31 cellular contexts compared by ENCODE assay signal in the genomic region with DNA sequence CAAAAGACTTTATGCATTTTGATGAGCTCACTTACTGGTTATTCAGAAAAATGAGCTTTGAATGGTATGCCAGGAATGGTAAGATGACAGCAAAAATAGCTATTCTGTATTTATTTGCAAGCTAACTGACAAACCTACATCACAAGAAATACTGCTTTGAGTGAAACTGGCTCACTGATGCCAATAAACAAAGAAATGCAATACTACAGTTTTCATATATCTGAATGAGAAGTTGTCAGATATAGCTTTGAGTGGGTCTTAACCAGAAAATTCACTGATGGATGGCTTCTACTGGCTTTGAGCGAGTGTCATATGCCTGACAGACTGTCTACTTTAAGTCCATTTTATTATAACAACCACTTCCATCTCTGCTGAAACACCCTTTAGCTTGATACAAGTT.
"Had no signal": no experiment of that assay in that cellular context is flagged by ENCODE, and none has a peak within 500 bp of the region (broad histone marks: within the 10 kb centered on the region; RNA-seq: fewer than 3 reads in every experiment).

No MANE protein-coding gene starts in this region.

- H3K36me3 ChIP-seq: adrenal gland, brain microvascular endothelial cell, breast epithelium had no signal

- ATAC-seq: activated CD8-positive, alpha-beta T cell treated with anti-CD3 and anti-CD28 coated beads for 36 hours; activated naive CD4-positive, alpha-beta T cell treated with anti-CD3 and anti-CD28 coated beads, Interleukin-2, amount 50 U/mL, for 72 hours; body of pancreas had no signal

- H3K27ac ChIP-seq: adrenal gland, body of pancreas, brain microvascular endothelial cell, breast epithelium, VCaP had no signal

- DNase-seq: activated B cell treated with CpG ODN at 0.5 μM for 24 hours; activated CD4-positive, alpha-beta memory T cell treated with anti-CD3 and anti-CD28 coated beads for 36 hours; activated CD4-positive, alpha-beta T cell treated with anti-CD3 and anti-CD28 coated beads for 4 hours; activated CD4-positive, alpha-beta T cell treated with anti-CD3 and anti-CD28 coated beads, Interleukin-2, amount 10 ng/mL, durations not matched to agents 24 days and 14 days; activated CD4-positive, alpha-beta T cell treated with anti-CD3 and anti-CD28 coated beads, Interleukin-2, amount 50 U/mL, for 1 hour; activated CD4-positive, alpha-beta T cell treated with anti-CD3 and anti-CD28 coated beads, Interleukin-2, amount 50 U/mL, for 4 hours; activated CD4-positive, CD25-positive, alpha-beta regulatory T cell treated with anti-CD3 and anti-CD28 coated beads, Interleukin-2, amount 50 U/mL, for 72 hours; activated CD8-positive, alpha-beta memory T cell treated with anti-CD3 and anti-CD28 coated beads, Interleukin-2, amount 50 U/mL, for 4 hours; activated CD8-positive, alpha-beta T cell treated with anti-CD3 and anti-CD28 coated beads for 36 hours; activated effector memory CD4-positive, alpha-beta T cell treated with anti-CD3 and anti-CD28 coated beads, Interleukin-2, amount 50 U/mL, for 16 hours; activated gamma-delta T cell treated with Interleukin-2 at 50 U/mL for 16 hours; activated naive CD4-positive, alpha-beta T cell; activated naive CD4-positive, alpha-beta T cell treated with anti-CD3 and anti-CD28 coated beads, Interleukin-2, amount 10 ng/mL, durations not matched to agents 7 days and 5 days; activated T-cell treated with anti-CD3 and anti-CD28 coated beads for 4 hours; activated T-cell treated with anti-CD3 and anti-CD28 coated beads, Interleukin-2, amount 50 U/mL, for 1 hour; activated T-cell treated with anti-CD3 and anti-CD28 coated beads, Interleukin-2, amount 50 U/mL, for 48 hours; adrenal gland; amniotic stem cell; aorta; body of pancreas; brain microvascular endothelial cell; central memory CD4-positive, alpha-beta T cell; SW 1271; T-helper 1 cell; T-helper 2 cell; T-helper 9 cell had no signal

- H3K4me1 ChIP-seq: adrenal gland, body of pancreas had no signal

- H3K4me3 ChIP-seq: adrenal gland, body of pancreas, breast epithelium had no signal

- H3K27me3 Mint-ChIP-seq: activated B cell treated with CpG ODN at 0.5 μM for 24 hours; activated CD4-positive, alpha-beta memory T cell treated with anti-CD3 and anti-CD28 coated beads for 36 hours; activated CD4-positive, alpha-beta T cell treated with anti-CD3 and anti-CD28 coated beads, Interleukin-2, amount 10 ng/mL, durations not matched to agents 24 days and 14 days; activated CD8-positive, alpha-beta T cell treated with anti-CD3 and anti-CD28 coated beads for 36 hours; activated naive CD4-positive, alpha-beta T cell treated with anti-CD3 and anti-CD28 coated beads, Interleukin-2, amount 10 ng/mL, durations not matched to agents 7 days and 5 days had no signal

- H3K27ac Mint-ChIP-seq: activated B cell treated with CpG ODN at 0.5 μM for 24 hours; activated CD4-positive, alpha-beta memory T cell treated with anti-CD3 and anti-CD28 coated beads for 36 hours; activated CD4-positive, alpha-beta T cell treated with anti-CD3 and anti-CD28 coated beads, Interleukin-2, amount 10 ng/mL, durations not matched to agents 24 days and 14 days; activated CD8-positive, alpha-beta T cell treated with anti-CD3 and anti-CD28 coated beads for 36 hours; activated naive CD4-positive, alpha-beta T cell treated with anti-CD3 and anti-CD28 coated beads, Interleukin-2, amount 10 ng/mL, durations not matched to agents 7 days and 5 days; activated naive CD4-positive, alpha-beta T cell treated with anti-CD3 and anti-CD28 coated beads, Interleukin-2, amount 50 U/mL, for 72 hours; T-helper 1 cell treated with Interleukin-12 subunit alpha and Interleukin-12 subunit beta and Interleukin-4 antibody, amounts not matched to agents 30 μg/mL and 1 μg/mL, for 36 hours; T-helper 2 cell treated with Interferon-gamma antibody and Interleukin-4, amounts not matched to agents 5 μg/mL and 100 μg/mL, for 36 hours had no signal

- H3K9me3 Mint-ChIP-seq: activated B cell treated with CpG ODN at 0.5 μM for 24 hours; activated CD4-positive, alpha-beta memory T cell treated with anti-CD3 and anti-CD28 coated beads for 36 hours; activated CD4-positive, alpha-beta T cell treated with anti-CD3 and anti-CD28 coated beads, Interleukin-2, amount 10 ng/mL, durations not matched to agents 24 days and 14 days; activated CD8-positive, alpha-beta T cell treated with anti-CD3 and anti-CD28 coated beads for 36 hours; activated naive CD4-positive, alpha-beta T cell treated with anti-CD3 and anti-CD28 coated beads, Interleukin-2, amount 10 ng/mL, durations not matched to agents 7 days and 5 days; activated naive CD4-positive, alpha-beta T cell treated with anti-CD3 and anti-CD28 coated beads, Interleukin-2, amount 50 U/mL, for 72 hours; T-helper 1 cell treated with Interleukin-12 subunit alpha and Interleukin-12 subunit beta and Interleukin-4 antibody, amounts not matched to agents 30 μg/mL and 1 μg/mL, for 36 hours; T-helper 2 cell treated with Interferon-gamma antibody and Interleukin-4, amounts not matched to agents 5 μg/mL and 100 μg/mL, for 36 hours had no signal

- H3K4me1 Mint-ChIP-seq: activated B cell treated with CpG ODN at 0.5 μM for 24 hours had no signal

- H3K9me3 ChIP-seq: adrenal gland, body of pancreas, breast epithelium had no signal

- H3K27me3 ChIP-seq: adrenal gland, body of pancreas, brain microvascular endothelial cell, breast epithelium had no signal

- H3K4me3 Mint-ChIP-seq: activated B cell treated with CpG ODN at 0.5 μM for 24 hours; activated CD4-positive, alpha-beta memory T cell treated with anti-CD3 and anti-CD28 coated beads for 36 hours; activated CD4-positive, alpha-beta T cell treated with anti-CD3 and anti-CD28 coated beads, Interleukin-2, amount 10 ng/mL, durations not matched to agents 24 days and 14 days; activated CD8-positive, alpha-beta T cell treated with anti-CD3 and anti-CD28 coated beads for 36 hours; activated naive CD4-positive, alpha-beta T cell treated with anti-CD3 and anti-CD28 coated beads, Interleukin-2, amount 10 ng/mL, durations not matched to agents 7 days and 5 days; T-helper 1 cell treated with Interleukin-12 subunit alpha and Interleukin-12 subunit beta and Interleukin-4 antibody, amounts not matched to agents 30 μg/mL and 1 μg/mL, for 36 hours; T-helper 2 cell treated with Interferon-gamma antibody and Interleukin-4, amounts not matched to agents 5 μg/mL and 100 μg/mL, for 36 hours had no signal

- H3K36me3 Mint-ChIP-seq: activated naive CD4-positive, alpha-beta T cell treated with anti-CD3 and anti-CD28 coated beads, Interleukin-2, amount 50 U/mL, for 72 hours had no signal
